ENCODE assay signal across 16 cellular contexts in the genomic region with DNA sequence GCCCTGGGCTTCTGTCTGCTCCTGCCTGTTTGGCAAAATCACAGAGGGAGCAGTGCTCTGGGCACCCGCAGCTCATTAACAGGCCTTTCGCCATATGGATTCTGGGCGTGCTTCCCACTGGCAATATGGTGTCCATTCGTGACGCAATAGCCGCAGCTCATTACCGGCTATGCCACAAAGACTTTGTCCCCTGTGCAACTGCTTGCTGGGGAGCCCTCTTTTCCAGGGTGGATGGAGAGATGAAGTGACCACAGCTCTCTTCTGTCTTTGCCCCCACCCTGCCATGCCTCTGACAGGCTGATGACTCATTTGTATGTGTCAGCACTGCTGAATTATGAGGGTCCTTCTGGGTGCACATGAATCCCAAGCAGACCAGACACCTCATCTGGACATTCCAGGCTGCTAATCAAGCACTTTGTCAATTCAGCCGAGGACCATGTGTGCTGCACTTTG.
DNase-seq lines count a peak whose midpoint lies in the region; ATAC-seq and TF ChIP-seq lines count a peak whose summit lies in the region.
"Had no signal": no experiment of that assay in that cellular context is flagged by ENCODE, and none has a peak within 500 bp of the region (broad histone marks: within the 10 kb centered on the region; RNA-seq: fewer than 3 reads in every experiment).

No MANE protein-coding gene starts in this region.

- TF ChIP-seq CTCF in gastroesophageal sphincter (IDR thresholded peaks at IDR 0.05): no peak

- DNase-seq in COLO829 (ENCODE audit: low spot score) (peak; percentile 18), NCI-H226 (peak; percentile 60), cerebellum (ENCODE audit: low spot score) (peak; percentile 76), NCI-H1417 treated with DMSO at 0.1 percent for 48 hours (lab: John Stamatoyannopoulos, UW) (no peak)
- DNase-seq in natural killer cell treated with Interleukin-12 subunit alpha and Interleukin-12 subunit beta and Interleukin-15 and Interleukin-18, amount 100 ng/mL, for 72 hours (ENCODE audit: low spot score): no peak
- DNase-seq: activated naive CD8-positive, alpha-beta T cell treated with anti-CD3 and anti-CD28 coated beads, Interleukin-2, amount 10 ng/mL, durations not matched to agents 7 days and 5 days; Calu3; immature natural killer cell; naive thymus-derived CD8-positive, alpha-beta T cell; NCI-H1105 treated with DMSO at 0.1 percent for 48 hours; small intestine; T-helper 17 cell; transverse colon had no signal

- H3K4me1 Mint-ChIP-seq in natural killer cell treated with Interleukin-12 subunit alpha and Interleukin-12 subunit beta and Interleukin-15 and Interleukin-18, amount 100 ng/mL, for 72 hours (ENCODE audit: low read depth in 2 of 2): no peaks in the 10 kb centered on the region
- H3K4me1 Mint-ChIP-seq: activated naive CD8-positive, alpha-beta T cell treated with anti-CD3 and anti-CD28 coated beads, Interleukin-2, amount 10 ng/mL, durations not matched to agents 7 days and 5 days; immature natural killer cell; naive thymus-derived CD8-positive, alpha-beta T cell had no signal

- no peaks in the 10 kb centered on the region for H3K27me3 Mint-ChIP-seq in natural killer cell treated with Interleukin-12 subunit alpha and Interleukin-12 subunit beta and Interleukin-15 and Interleukin-18, amount 100 ng/mL, for 72 hours
- H3K27me3 Mint-ChIP-seq: activated naive CD8-positive, alpha-beta T cell treated with anti-CD3 and anti-CD28 coated beads, Interleukin-2, amount 10 ng/mL, durations not matched to agents 7 days and 5 days; T-helper 17 cell had no signal

- no peaks in the 10 kb centered on the region for H3K36me3 Mint-ChIP-seq in natural killer cell treated with Interleukin-12 subunit alpha and Interleukin-12 subunit beta and Interleukin-15 and Interleukin-18, amount 100 ng/mL, for 72 hours
- H3K36me3 Mint-ChIP-seq: activated naive CD8-positive, alpha-beta T cell treated with anti-CD3 and anti-CD28 coated beads, Interleukin-2, amount 10 ng/mL, durations not matched to agents 7 days and 5 days; naive thymus-derived CD8-positive, alpha-beta T cell had no signal

- H3K4me3 Mint-ChIP-seq in natural killer cell treated with Interleukin-12 subunit alpha and Interleukin-12 subunit beta and Interleukin-15 and Interleukin-18, amount 100 ng/mL, for 72 hours: no peak overlapping the region
- H3K4me3 Mint-ChIP-seq: activated naive CD8-positive, alpha-beta T cell treated with anti-CD3 and anti-CD28 coated beads, Interleukin-2, amount 10 ng/mL, durations not matched to agents 7 days and 5 days; immature natural killer cell; naive thymus-derived CD8-positive, alpha-beta T cell; T-helper 17 cell had no signal

- no peak overlapping the region for H3K4me3 ChIP-seq in mesodermal cell (ENCODE audit: extremely low read depth, insufficient read depth, low read length, poor library complexity, severe bottlenecking)
- no peak overlapping the region for H3K4me3 ChIP-seq in gastroesophageal sphincter
- H3K4me3 ChIP-seq: transverse colon had no signal

- no peak for TF ChIP-seq EP300 in gastroesophageal sphincter (IDR thresholded peaks at IDR 0.05)

- H3K27ac Mint-ChIP-seq in natural killer cell treated with Interleukin-12 subunit alpha and Interleukin-12 subunit beta and Interleukin-15 and Interleukin-18, amount 100 ng/mL, for 72 hours: no peak overlapping the region
- H3K27ac Mint-ChIP-seq: activated naive CD8-positive, alpha-beta T cell treated with anti-CD3 and anti-CD28 coated beads, Interleukin-2, amount 10 ng/mL, durations not matched to agents 7 days and 5 days; immature natural killer cell; naive thymus-derived CD8-positive, alpha-beta T cell; T-helper 17 cell had no signal

- peaks cover 23% of the 10 kb centered on the region for H3K4me1 ChIP-seq in mesodermal cell (ENCODE audit: control insufficient read depth, insufficient read depth, low read length, poor library complexity, severe bottlenecking)
- no peaks in the 10 kb centered on the region for H3K4me1 ChIP-seq in gastroesophageal sphincter
- H3K4me1 ChIP-seq: transverse colon had no signal

- ATAC-seq in gastroesophageal sphincter (no peak), GM18870 (IDR thresholded peaks at IDR 0.05; ENCODE audit: unreplicated experiment) (no peak)
- no peak for ATAC-seq in natural killer cell treated with Interleukin-12 subunit alpha and Interleukin-12 subunit beta and Interleukin-15 and Interleukin-18, amount 100 ng/mL, for 72 hours
- ATAC-seq: naive thymus-derived CD8-positive, alpha-beta T cell; T-helper 17 cell had no signal

- TF ChIP-seq POLR2A in gastroesophageal sphincter (IDR thresholded peaks at IDR 0.05): no peak

- H3K36me3 ChIP-seq in mesodermal cell (ENCODE audit: control insufficient read depth, insufficient read depth, low read length): no peaks in the 10 kb centered on the region
- H3K36me3 ChIP-seq in gastroesophageal sphincter: no peaks in the 10 kb centered on the region
- H3K36me3 ChIP-seq: transverse colon had no signal

- H3K9me3 Mint-ChIP-seq in natural killer cell treated with Interleukin-12 subunit alpha and Interleukin-12 subunit beta and Interleukin-15 and Interleukin-18, amount 100 ng/mL, for 72 hours: peaks cover 4% of the 10 kb centered on the region
- H3K9me3 Mint-ChIP-seq: activated naive CD8-positive, alpha-beta T cell treated with anti-CD3 and anti-CD28 coated beads, Interleukin-2, amount 10 ng/mL, durations not matched to agents 7 days and 5 days had no signal

- H3K27me3 ChIP-seq in gastroesophageal sphincter: no peaks in the 10 kb centered on the region
- H3K27me3 ChIP-seq: transverse colon had no signal

- 93 to 96% methylated on average over 7 to 8 of the region's 8 CpGs for WGBS in mesodermal cell (ENCODE audit: insufficient coverage in 2 of 2), 2 experiments
- 83 to 92% methylated on average over 6 of the region's 8 CpGs for WGBS in gastroesophageal sphincter (ENCODE audit: low coverage in 1 of 2), 2 donors

- peak overlapping the region; percentile 43 for H3K27ac ChIP-seq in mesodermal cell (ENCODE audit: low read depth, low read length, severe bottlenecking)
- H3K27ac ChIP-seq in gastroesophageal sphincter: no peak overlapping the region
- H3K27ac ChIP-seq: transverse colon had no signal

- H3K9me3 ChIP-seq in mesodermal cell (ENCODE audit: control insufficient read depth, low read length) (no peaks in the 10 kb centered on the region), gastroesophageal sphincter (no peaks in the 10 kb centered on the region)
- H3K9me3 ChIP-seq: transverse colon had no signal

Comparison
In these comparisons a context has a peak if more than half of its experiments do, and no peak if none do; other contexts are left out.
1. DNase-seq: peak in COLO829 (single experiment), NCI-H226 (single experiment) and cerebellum (single experiment); none in natural killer cell treated with Interleukin-12 subunit alpha and Interleukin-12 subunit beta and Interleukin-15 and Interleukin-18, amount 100 ng/mL, for 72 hours (single experiment) and NCI-H1417 treated with DMSO at 0.1 percent for 48 hours (single experiment).